9 cellular contexts compared by ENCODE assay signal in the genomic region with DNA sequence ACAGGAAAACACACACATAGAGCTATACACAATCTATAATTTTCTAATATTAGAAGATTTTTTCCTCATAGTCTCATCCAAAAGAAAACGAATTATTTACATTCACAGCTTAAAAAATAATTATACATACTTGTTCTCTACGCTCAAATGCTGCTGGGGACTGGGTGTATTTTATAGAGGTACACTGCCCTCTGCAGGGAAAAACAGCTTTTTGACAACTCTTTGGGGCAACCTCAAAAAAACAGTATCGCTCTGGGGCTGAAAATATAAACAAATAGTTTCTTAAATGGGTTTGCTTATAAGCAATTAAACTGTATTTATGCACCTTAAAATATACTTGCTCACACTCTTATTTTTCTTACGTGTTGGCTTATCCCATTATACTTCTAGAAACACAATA.
DNase-seq lines count a peak whose midpoint lies in the region; TF ChIP-seq lines count a peak whose summit lies in the region.
"Had no signal": no experiment of that assay in that cellular context is flagged by ENCODE, and none has a peak within 500 bp of the region (broad histone marks: within the 10 kb centered on the region; RNA-seq: fewer than 3 reads in every experiment).

No MANE protein-coding gene starts in this region.

- intact Hi-C loops in lower leg skin (cut with DNase I; ENCODE audit: low total_unique reads), result no loop called here

- TF ChIP-seq POLR2A in lower leg skin (IDR thresholded peaks at IDR 0.05), result no peak

- no peaks in the 10 kb centered on the region for H3K36me3 Mint-ChIP-seq in nephron (ENCODE audit: low read depth)

- H3K36me3 ChIP-seq in brain microvascular endothelial cell (replicated peaks), result no peaks in the 10 kb centered on the region

- H3K27ac Mint-ChIP-seq in nephron, result peak overlapping the region; percentile 5 to 66 (median 46)

- H3K27me3 Mint-ChIP-seq in nephron (ENCODE audit: low read depth), result peaks cover 3% of the 10 kb centered on the region

- WGBS in lower leg skin, 2 donors, result 15 to 19% methylated on average over 4 of the region's 4 CpGs

- no peak overlapping the region for H3K27ac ChIP-seq in brain microvascular endothelial cell
- H3K27ac ChIP-seq: HL-60 had no signal

- H3K4me1 Mint-ChIP-seq in nephron, result peaks cover 41% of the 10 kb centered on the region

- H3K4me3 Mint-ChIP-seq in nephron, result peak overlapping the region in 1 of 3 experiments; percentile 6

- no peaks in the 10 kb centered on the region for H3K27me3 ChIP-seq in brain microvascular endothelial cell (replicated peaks)

- peak; percentile 3 for DNase-seq in EL
- no peak for DNase-seq in LNCaP clone FGC (ENCODE audit: low read depth)
- DNase-seq in brain microvascular endothelial cell, result peak; percentile 16
- no peak for DNase-seq in lower leg skin (ENCODE audit: low spot score in 2 of 2)
- no peak for DNase-seq in NCI-H187 (lab: John Stamatoyannopoulos, UW)
- no peak for DNase-seq in activated gamma-delta T cell (lab: John Stamatoyannopoulos, UW)
- no peak for DNase-seq in hippocampal formation (lab: John Stamatoyannopoulos, UW)

- in situ Hi-C loops in brain microvascular endothelial cell (cut with HindIII; ENCODE audit: low pct_ligation_motif_present, low sequenced_read_pairs), result no loop called here

- TF ChIP-seq CTCF in LNCaP clone FGC (IDR thresholded peaks at IDR 0.05; ENCODE audit: control insufficient read depth, extremely low read depth, insufficient read depth), result peak; percentile 59
- TF ChIP-seq CTCF in brain microvascular endothelial cell (IDR thresholded peaks at IDR 0.05; ENCODE audit: low read depth, low read length, missing control alignments), result peak; percentile 43
- peak; percentile 45 to 66 (median 49) for TF ChIP-seq CTCF in nephron (IDR thresholded peaks at IDR 0.05; ENCODE audit: unreplicated experiment in 3 of 3)
- TF ChIP-seq CTCF in lower leg skin (IDR thresholded peaks at IDR 0.05), result no peak

- no peak overlapping the region for H3K4me3 ChIP-seq in LNCaP clone FGC (ENCODE audit: low read depth, low read length)
- H3K4me3 ChIP-seq in brain microvascular endothelial cell (ENCODE audit: low read depth, low read length), result no peak overlapping the region
- no peak overlapping the region for H3K4me3 ChIP-seq in lower leg skin (ENCODE audit: low read depth, poor library complexity, severe bottlenecking)

- H3K9me3 Mint-ChIP-seq in nephron, result no peaks in the 10 kb centered on the region

Comparison
In these comparisons a context has a peak if more than half of its experiments do, and no peak if none do; other contexts are left out.
1. DNase-seq: peak in EL (single experiment) and brain microvascular endothelial cell (single experiment); none in LNCaP clone FGC (single experiment), lower leg skin (0 of 2), NCI-H187 (0 of 2), activated gamma-delta T cell (single experiment) and hippocampal formation (0 of 2).
2. CTCF ChIP-seq: peak in LNCaP clone FGC (single experiment), brain microvascular endothelial cell (single experiment) and nephron (3 of 3); none in lower leg skin (0 of 3).